In the genomic region with DNA sequence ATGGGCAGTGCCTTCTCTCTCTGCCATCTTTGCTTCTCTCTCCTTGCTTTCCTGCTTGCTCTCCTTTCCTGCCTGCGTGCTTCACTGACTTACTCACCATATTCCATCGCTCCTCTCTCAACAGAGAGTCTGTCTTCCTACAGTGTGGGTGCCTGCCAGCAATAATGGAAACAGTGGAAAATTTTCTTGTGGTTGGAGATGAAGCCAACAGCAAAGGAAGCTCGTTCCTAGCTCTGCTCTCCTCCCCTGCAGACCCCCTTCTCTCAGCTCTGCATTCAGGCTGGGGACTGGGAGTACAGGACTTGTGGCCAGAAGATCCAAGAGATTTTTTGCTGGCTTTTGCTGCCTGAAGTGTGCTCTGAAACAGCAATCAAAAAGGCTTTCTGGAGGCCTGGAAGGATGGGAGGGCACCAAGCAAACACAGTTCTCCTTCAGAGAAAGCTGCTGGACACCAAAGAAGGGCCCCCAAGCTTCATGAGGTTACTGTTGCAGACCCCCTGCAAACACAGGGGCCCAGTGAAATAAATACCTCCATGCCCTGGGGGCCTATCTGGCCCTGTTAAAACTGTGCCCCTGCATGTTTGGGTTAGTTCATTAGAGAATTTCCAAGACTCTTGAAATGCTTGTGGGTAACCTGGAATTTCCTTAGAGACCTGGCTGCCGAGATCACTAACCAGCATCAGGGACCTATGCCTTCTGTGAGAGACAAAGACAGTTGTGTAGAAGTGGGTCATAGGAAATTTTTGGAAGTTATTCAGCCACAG, we compare ENCODE assay signal across 14 cellular contexts.
DNase-seq lines count a peak whose midpoint lies in the region; ATAC-seq and TF ChIP-seq lines count a peak whose summit lies in the region.
"Had no signal": no experiment of that assay in that cellular context is flagged by ENCODE, and none has a peak within 500 bp of the region (broad histone marks: within the 10 kb centered on the region; RNA-seq: fewer than 3 reads in every experiment).

No MANE protein-coding gene starts in this region.

- WGBS in hepatocyte (ENCODE audit: low lambda C conversion rate, missing lambda C conversion rate): 56% methylated on average over 4 of the region's 4 CpGs

- in situ Hi-C loops in astrocyte of the spinal cord (cut with HindIII; ENCODE audit: low sequenced_read_pairs): no loop called here

- no peak overlapping the region for H3K4me2 ChIP-seq in hepatocyte
- H3K4me2 ChIP-seq: GM23338 had no signal

- peak; percentile 68 for DNase-seq in HS-27A (ENCODE audit: low read depth)
- peak; percentile 97 for DNase-seq in astrocyte of the spinal cord (ENCODE audit: low read depth, low spot score)
- peak; percentile 51 for DNase-seq in hepatocyte (ENCODE audit: low spot score)
- peak; percentile 28 for DNase-seq in superior temporal gyrus (ENCODE audit: extremely low spot score)
- DNase-seq in GM19238 (ENCODE audit: insufficient read length, low spot score): no peak
- no peak for DNase-seq in NCI-H1092 (lab: John Stamatoyannopoulos, UW)
- DNase-seq: activated CD4-positive, alpha-beta T cell treated with anti-CD3 and anti-CD28 coated beads for 36 hours; effector CD8-positive, alpha-beta T cell; NCI-H345; SHP77 treated with DMSO at 0.1 percent for 48 hours; substantia nigra had no signal

- no peaks in the 10 kb centered on the region for H3K27me3 ChIP-seq in hepatocyte

- H2AFZ ChIP-seq in hepatocyte: no peak overlapping the region
- H2AFZ ChIP-seq: GM23338 had no signal

- H3K4me1 ChIP-seq in hepatocyte (ENCODE audit: insufficient read depth): peaks cover 8% of the 10 kb centered on the region

- H3K4me3 ChIP-seq in astrocyte of the spinal cord (ENCODE audit: low read depth, low read length): no peak overlapping the region
- no peak overlapping the region for H3K4me3 ChIP-seq in hepatocyte
- H3K4me3 ChIP-seq: GM23338, K562 had no signal

- H3K79me2 ChIP-seq in hepatocyte: no peaks in the 10 kb centered on the region

- H3K36me3 ChIP-seq in hepatocyte (replicated peaks; ENCODE audit: insufficient read depth, low read depth): no peaks in the 10 kb centered on the region

- ATAC-seq in GM21390 (IDR thresholded peaks at IDR 0.05; ENCODE audit: unreplicated experiment): no peak
- ATAC-seq: activated CD4-positive, alpha-beta T cell treated with anti-CD3 and anti-CD28 coated beads for 36 hours; GM23338; K562 had no signal

- no peaks in the 10 kb centered on the region for H3K9me3 ChIP-seq in hepatocyte (ENCODE audit: low read depth)

- H4K20me1 ChIP-seq in hepatocyte (ENCODE audit: insufficient read depth, poor library complexity, severe bottlenecking): no peaks in the 10 kb centered on the region

- no peaks in the 10 kb centered on the region for H3K9me2 ChIP-seq in hepatocyte (replicated peaks; ENCODE audit: insufficient read depth)

- TF ChIP-seq CTCF in astrocyte of the spinal cord (IDR thresholded peaks at IDR 0.05; ENCODE audit: low read depth, low read length) (no peak), hepatocyte (IDR thresholded peaks at IDR 0.05; ENCODE audit: poor library complexity) (no peak)

- peak overlapping the region; percentile 65 for H3K27ac ChIP-seq in hepatocyte

Comparison
In these comparisons a context has a peak if more than half of its experiments do, and no peak if none do; other contexts are left out.
1. DNase-seq: peak in HS-27A (single experiment), astrocyte of the spinal cord (single experiment), hepatocyte (single experiment) and superior temporal gyrus (single experiment); none in GM19238 (single experiment) and NCI-H1092 (single experiment).